Comparison of ENCODE assay signal across 26 cellular contexts in genomic region chr2:152301131-152301530, GRCh38.
"Had no signal": no experiment of that assay in that cellular context is flagged by ENCODE, and none has a peak within 500 bp of the region (broad histone marks: within the 10 kb centered on the region; RNA-seq: fewer than 3 reads in every experiment).

No MANE protein-coding gene starts in this region.

- DNase-seq: stimulated activated CD4-positive, alpha-beta T cell treated with anti-CD3 and anti-CD28 coated beads, Interleukin-2, amount 100 ng/mL, for 48 hours; stimulated activated CD4-positive, alpha-beta T cell treated with anti-CD3 and anti-CD28 coated beads, Interleukin-4, amount 100 ng/mL, for 1 hour; stimulated activated CD4-positive, alpha-beta T cell treated with anti-CD3 and anti-CD28 coated beads, Interleukin-4, amount 100 ng/mL, for 24 hours; stimulated activated CD4-positive, alpha-beta T cell treated with anti-CD3 and anti-CD28 coated beads, Interleukin-4, amount 100 ng/mL, for 4 hours; stimulated activated CD8-positive, alpha-beta memory T cell treated with anti-CD3 and anti-CD28 coated beads, Interleukin-4, amount 100 ng/mL, for 48 hours; stimulated activated naive B cell treated with anti-CD40 and anti-IgM and Interleukin-4, amounts not matched to agents 10 μg/mL and 1 μg/mL and 100 μg/mL, for 72 hours; stimulated activated naive CD4-positive, alpha-beta T cell; stimulated activated naive CD4-positive, alpha-beta T cell treated with Interleukin-2 at 50 U/mL for 16 hours; stimulated activated naive CD8-positive, alpha-beta T cell treated with anti-CD3 and anti-CD28 coated beads, Interleukin-15, amount 100 ng/mL, for 72 hours; stimulated activated naive CD8-positive, alpha-beta T cell treated with anti-CD3 and anti-CD28 coated beads, Interleukin-15, Interleukin-2, amounts not matched to agents 100 U/mL and 50 U/mL, for 24 hours; stomach; substantia nigra; testis; thyroid gland; tibial artery; transverse colon; upper lobe of left lung; upper lobe of right lung; uterus had no signal

- ATAC-seq: stimulated activated effector memory CD8-positive, alpha-beta T cell treated with anti-CD3 and anti-CD28 coated beads, Interleukin-12 subunit alpha, Interleukin-12 subunit beta, amount 100 ng/mL, for 72 hours; stimulated activated memory B cell treated with anti-CD40 and anti-IgM and Interleukin-4, amounts not matched to agents 10 μg/mL and 1 μg/mL and 100 μg/mL, for 72 hours; stimulated activated naive B cell treated with anti-CD40 and anti-IgM and Interleukin-4, amounts not matched to agents 10 μg/mL and 1 μg/mL and 100 μg/mL, for 72 hours; stimulated activated naive CD8-positive, alpha-beta T cell treated with anti-CD3 and anti-CD28 coated beads, Interleukin-15, amount 100 ng/mL, for 72 hours; stimulated activated naive CD8-positive, alpha-beta T cell treated with anti-CD3 and anti-CD28 coated beads, Interleukin-15, Interleukin-2, amounts not matched to agents 100 U/mL and 50 U/mL, for 24 hours; upper lobe of right lung had no signal

- H3K27ac ChIP-seq: stomach, suprapubic skin, testis, thoracic aorta, thyroid gland, tibial artery, tibial nerve, transverse colon, upper lobe of left lung, upper lobe of right lung, uterus, vagina had no signal

- H3K4me1 ChIP-seq: stomach, suprapubic skin, testis, thyroid gland, tibial artery, tibial nerve, transverse colon, upper lobe of left lung, upper lobe of right lung, uterus, vagina had no signal

- H3K36me3 ChIP-seq: stomach, suprapubic skin, thoracic aorta, thyroid gland, tibial artery, tibial nerve, transverse colon, upper lobe of left lung, upper lobe of right lung, uterus, vagina had no signal

- FAIRE-seq: urothelium cell line had no signal

- H3K9me3 ChIP-seq: stomach, suprapubic skin, testis, thoracic aorta, thyroid gland, tibial artery, tibial nerve, transverse colon, upper lobe of left lung, upper lobe of right lung, uterus, vagina had no signal

- H3K27me3 ChIP-seq: stomach, suprapubic skin, testis, thyroid gland, tibial artery, tibial nerve, transverse colon, upper lobe of left lung, upper lobe of right lung, uterus, vagina had no signal

- H3K4me3 ChIP-seq: stomach, suprapubic skin, testis, thoracic aorta, thyroid gland, tibial artery, tibial nerve, transverse colon, upper lobe of left lung, upper lobe of right lung, uterus, vagina had no signal
